ENCODE assay signal across 1 cellular context in the genomic region with DNA sequence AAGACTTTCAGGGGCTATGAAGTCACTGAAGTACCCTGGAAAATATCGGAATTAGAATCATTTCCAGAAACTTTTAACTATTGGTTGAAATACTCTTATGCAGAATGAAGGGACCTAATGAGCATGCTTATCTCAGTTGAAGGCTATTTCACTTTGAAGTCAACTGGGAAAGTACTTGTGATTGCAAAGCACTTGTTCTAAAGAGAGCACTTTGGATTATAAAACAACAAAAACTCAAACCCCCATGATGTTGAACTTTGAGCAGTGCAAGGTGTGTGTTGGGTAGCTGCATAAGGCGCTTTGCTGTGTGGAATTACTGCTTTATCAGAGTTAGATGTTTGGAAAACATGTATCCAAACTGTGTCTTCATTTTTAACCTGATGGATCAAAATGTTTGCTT.
TF ChIP-seq lines count a peak whose summit lies in the region.

No MANE protein-coding gene starts in this region.

TF ChIP-seq in HepG2, 621 proteins besides CTCF, POLR2A, EP300 and RAD21 (continued from another document and continues in another):
- TF ChIP-seq NFIC (IDR thresholded peaks at IDR 0.05; ENCODE audit: low read length) (peak; percentile 61), SMAD9 (CRISPR knock-in tag; IDR thresholded peaks at IDR 0.05) (no peak), ZFP41 (CRISPR knock-in tag; IDR thresholded peaks at IDR 0.05; ENCODE audit: borderline replicate concordance) (no peak), CHCHD3 (CRISPR knock-in tag; IDR thresholded peaks at IDR 0.05) (no peak), GATAD2A (CRISPR knock-in tag; IDR thresholded peaks at IDR 0.05) (peak; percentile 64; the same call in 1 of the 2 replicates), MAZ (IDR thresholded peaks at IDR 0.05; ENCODE audit: borderline replicate concordance, low read depth, low read length) (no peak), MAZ (CRISPR knock-in tag; IDR thresholded peaks at IDR 0.05; ENCODE audit: low read depth) (no peak), FOXP1 (IDR thresholded peaks at IDR 0.05) (no peak), FOXP1 (CRISPR knock-in tag; IDR thresholded peaks at IDR 0.05) (peak; percentile 60; the same call in 1 of the 2 replicates), ISL2 (CRISPR knock-in tag; IDR thresholded peaks at IDR 0.05) (peak; percentile 88), HDAC2 (CRISPR knock-in tag; IDR thresholded peaks at IDR 0.05) (peak; percentile 44; the same call in 1 of the 2 replicates), HNRNPL (IDR thresholded peaks at IDR 0.05; ENCODE audit: low read depth, low read length) (no peak), POGZ (CRISPR knock-in tag; IDR thresholded peaks at IDR 0.05) (peak; percentile 69; the same call in 1 of the 2 replicates), LCORL (IDR thresholded peaks at IDR 0.05) (peak; percentile 29; the same call in 1 of the 2 replicates), LCORL (CRISPR knock-in tag; IDR thresholded peaks at IDR 0.05) (peak; percentile 36; the same call in 1 of the 2 replicates), NR2F6 (IDR thresholded peaks at IDR 0.05) (no peak), NR2F6 (CRISPR knock-in tag; IDR thresholded peaks at IDR 0.05) (no peak), ELF3 (CRISPR knock-in tag; IDR thresholded peaks at IDR 0.05) (no peak), ATRX (CRISPR knock-in tag; IDR thresholded peaks at IDR 0.05; ENCODE audit: borderline replicate concordance) (no peak), ZNF598 (CRISPR knock-in tag; IDR thresholded peaks at IDR 0.05; ENCODE audit: borderline replicate concordance) (no peak), ZNF235 (CRISPR knock-in tag; IDR thresholded peaks at IDR 0.05; ENCODE audit: borderline replicate concordance) (no peak), CEBPG (CRISPR knock-in tag; IDR thresholded peaks at IDR 0.05) (peak; percentile 47), REPIN1 (CRISPR knock-in tag; IDR thresholded peaks at IDR 0.05; ENCODE audit: borderline replicate concordance, low read depth) (peak; percentile 63; the same call in 1 of the 2 replicates), ZNF260 (CRISPR knock-in tag; IDR thresholded peaks at IDR 0.05; ENCODE audit: borderline replicate concordance, low read depth) (no peak), ZNF12 (CRISPR knock-in tag; IDR thresholded peaks at IDR 0.05) (no peak), PHF21A (CRISPR knock-in tag; IDR thresholded peaks at IDR 0.05) (peak; percentile 47; the same call in 1 of the 2 replicates), IRX3 (CRISPR knock-in tag; IDR thresholded peaks at IDR 0.05; ENCODE audit: borderline replicate concordance, low read depth) (no peak), AHR (CRISPR knock-in tag; IDR thresholded peaks at IDR 0.05) (no peak), ZKSCAN1 (IDR thresholded peaks at IDR 0.05; ENCODE audit: low read length) (no peak), ZNF780A (CRISPR knock-in tag; IDR thresholded peaks at IDR 0.05) (no peak), SKI (IDR thresholded peaks at IDR 0.05; ENCODE audit: partially characterized antibody) (no peak), ZNF552 (CRISPR knock-in tag; IDR thresholded peaks at IDR 0.05; ENCODE audit: borderline replicate concordance) (no peak), TEAD3 (CRISPR knock-in tag; optimal IDR thresholded peaks at IDR 0.05; ENCODE audit: borderline replicate concordance) (peak; percentile 24), ZNF143 (CRISPR knock-in tag; IDR thresholded peaks at IDR 0.05) (no peak), NCOA2 (CRISPR knock-in tag; IDR thresholded peaks at IDR 0.05) (peak; percentile 78), SOX6 (IDR thresholded peaks at IDR 0.05) (no peak), SOX6 (CRISPR knock-in tag; IDR thresholded peaks at IDR 0.05) (peak; percentile 79), ZMYM2 (CRISPR knock-in tag; IDR thresholded peaks at IDR 0.05) (no peak), HHEX (CRISPR knock-in tag; IDR thresholded peaks at IDR 0.05) (no peak), AGO2 (optimal IDR thresholded peaks at IDR 0.05; ENCODE audit: low read depth, low read length) (no peak), ASH2L (IDR thresholded peaks at IDR 0.05; ENCODE audit: insufficient read length, low read depth, low read length) (peak; percentile 70), PRPF4 (IDR thresholded peaks at IDR 0.05; ENCODE audit: low read depth, low read length, poor library complexity, severe bottlenecking) (no peak), TP53 (CRISPR knock-in tag; conservative IDR thresholded peaks at IDR 0.05) (no peak), ZNF644 (CRISPR knock-in tag; IDR thresholded peaks at IDR 0.05; ENCODE audit: low read depth) (peak; percentile 77; the same call in 1 of the 2 replicates), NCOR1 (IDR thresholded peaks at IDR 0.05; ENCODE audit: borderline replicate concordance, low read length) (peak; percentile 93), ZMYM4 (CRISPR knock-in tag; IDR thresholded peaks at IDR 0.05) (peak; percentile 72), ZC3H4 (CRISPR knock-in tag; IDR thresholded peaks at IDR 0.05; ENCODE audit: borderline replicate concordance) (no peak), HOXA9 (CRISPR knock-in tag; IDR thresholded peaks at IDR 0.05; ENCODE audit: borderline replicate concordance) (no peak), ZC3H13 (CRISPR knock-in tag; IDR thresholded peaks at IDR 0.05) (no peak)
- TF ChIP-seq, protein P1, sequence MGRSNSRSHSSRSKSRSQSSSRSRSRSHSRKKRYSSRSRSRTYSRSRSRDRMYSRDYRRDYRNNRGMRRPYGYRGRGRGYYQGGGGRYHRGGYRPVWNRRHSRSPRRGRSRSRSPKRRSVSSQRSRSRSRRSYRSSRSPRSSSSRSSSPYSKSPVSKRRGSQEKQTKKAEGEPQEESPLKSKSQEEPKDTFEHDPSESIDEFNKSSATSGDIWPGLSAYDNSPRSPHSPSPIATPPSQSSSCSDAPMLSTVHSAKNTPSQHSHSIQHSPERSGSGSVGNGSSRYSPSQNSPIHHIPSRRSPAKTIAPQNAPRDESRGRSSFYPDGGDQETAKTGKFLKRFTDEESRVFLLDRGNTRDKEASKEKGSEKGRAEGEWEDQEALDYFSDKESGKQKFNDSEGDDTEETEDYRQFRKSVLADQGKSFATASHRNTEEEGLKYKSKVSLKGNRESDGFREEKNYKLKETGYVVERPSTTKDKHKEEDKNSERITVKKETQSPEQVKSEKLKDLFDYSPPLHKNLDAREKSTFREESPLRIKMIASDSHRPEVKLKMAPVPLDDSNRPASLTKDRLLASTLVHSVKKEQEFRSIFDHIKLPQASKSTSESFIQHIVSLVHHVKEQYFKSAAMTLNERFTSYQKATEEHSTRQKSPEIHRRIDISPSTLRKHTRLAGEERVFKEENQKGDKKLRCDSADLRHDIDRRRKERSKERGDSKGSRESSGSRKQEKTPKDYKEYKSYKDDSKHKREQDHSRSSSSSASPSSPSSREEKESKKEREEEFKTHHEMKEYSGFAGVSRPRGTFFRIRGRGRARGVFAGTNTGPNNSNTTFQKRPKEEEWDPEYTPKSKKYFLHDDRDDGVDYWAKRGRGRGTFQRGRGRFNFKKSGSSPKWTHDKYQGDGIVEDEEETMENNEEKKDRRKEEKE (IDR thresholded peaks at IDR 0.05) = no peak
- TF ChIP-seq, protein P2, sequence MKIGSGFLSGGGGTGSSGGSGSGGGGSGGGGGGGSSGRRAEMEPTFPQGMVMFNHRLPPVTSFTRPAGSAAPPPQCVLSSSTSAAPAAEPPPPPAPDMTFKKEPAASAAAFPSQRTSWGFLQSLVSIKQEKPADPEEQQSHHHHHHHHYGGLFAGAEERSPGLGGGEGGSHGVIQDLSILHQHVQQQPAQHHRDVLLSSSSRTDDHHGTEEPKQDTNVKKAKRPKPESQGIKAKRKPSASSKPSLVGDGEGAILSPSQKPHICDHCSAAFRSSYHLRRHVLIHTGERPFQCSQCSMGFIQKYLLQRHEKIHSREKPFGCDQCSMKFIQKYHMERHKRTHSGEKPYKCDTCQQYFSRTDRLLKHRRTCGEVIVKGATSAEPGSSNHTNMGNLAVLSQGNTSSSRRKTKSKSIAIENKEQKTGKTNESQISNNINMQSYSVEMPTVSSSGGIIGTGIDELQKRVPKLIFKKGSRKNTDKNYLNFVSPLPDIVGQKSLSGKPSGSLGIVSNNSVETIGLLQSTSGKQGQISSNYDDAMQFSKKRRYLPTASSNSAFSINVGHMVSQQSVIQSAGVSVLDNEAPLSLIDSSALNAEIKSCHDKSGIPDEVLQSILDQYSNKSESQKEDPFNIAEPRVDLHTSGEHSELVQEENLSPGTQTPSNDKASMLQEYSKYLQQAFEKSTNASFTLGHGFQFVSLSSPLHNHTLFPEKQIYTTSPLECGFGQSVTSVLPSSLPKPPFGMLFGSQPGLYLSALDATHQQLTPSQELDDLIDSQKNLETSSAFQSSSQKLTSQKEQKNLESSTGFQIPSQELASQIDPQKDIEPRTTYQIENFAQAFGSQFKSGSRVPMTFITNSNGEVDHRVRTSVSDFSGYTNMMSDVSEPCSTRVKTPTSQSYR (CRISPR knock-in tag; IDR thresholded peaks at IDR 0.05; ENCODE audit: borderline replicate concordance) = peak; percentile 58; the same call in 1 of the 2 replicates
- TF ChIP-seq, protein P3, sequence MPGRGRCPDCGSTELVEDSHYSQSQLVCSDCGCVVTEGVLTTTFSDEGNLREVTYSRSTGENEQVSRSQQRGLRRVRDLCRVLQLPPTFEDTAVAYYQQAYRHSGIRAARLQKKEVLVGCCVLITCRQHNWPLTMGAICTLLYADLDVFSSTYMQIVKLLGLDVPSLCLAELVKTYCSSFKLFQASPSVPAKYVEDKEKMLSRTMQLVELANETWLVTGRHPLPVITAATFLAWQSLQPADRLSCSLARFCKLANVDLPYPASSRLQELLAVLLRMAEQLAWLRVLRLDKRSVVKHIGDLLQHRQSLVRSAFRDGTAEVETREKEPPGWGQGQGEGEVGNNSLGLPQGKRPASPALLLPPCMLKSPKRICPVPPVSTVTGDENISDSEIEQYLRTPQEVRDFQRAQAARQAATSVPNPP (CRISPR knock-in tag; IDR thresholded peaks at IDR 0.05) = no peak
- TF ChIP-seq, protein P4, sequence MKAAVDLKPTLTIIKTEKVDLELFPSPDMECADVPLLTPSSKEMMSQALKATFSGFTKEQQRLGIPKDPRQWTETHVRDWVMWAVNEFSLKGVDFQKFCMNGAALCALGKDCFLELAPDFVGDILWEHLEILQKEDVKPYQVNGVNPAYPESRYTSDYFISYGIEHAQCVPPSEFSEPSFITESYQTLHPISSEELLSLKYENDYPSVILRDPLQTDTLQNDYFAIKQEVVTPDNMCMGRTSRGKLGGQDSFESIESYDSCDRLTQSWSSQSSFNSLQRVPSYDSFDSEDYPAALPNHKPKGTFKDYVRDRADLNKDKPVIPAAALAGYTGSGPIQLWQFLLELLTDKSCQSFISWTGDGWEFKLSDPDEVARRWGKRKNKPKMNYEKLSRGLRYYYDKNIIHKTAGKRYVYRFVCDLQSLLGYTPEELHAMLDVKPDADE (CRISPR knock-in tag; IDR thresholded peaks at IDR 0.05) = no peak
- TF ChIP-seq, protein P5, sequence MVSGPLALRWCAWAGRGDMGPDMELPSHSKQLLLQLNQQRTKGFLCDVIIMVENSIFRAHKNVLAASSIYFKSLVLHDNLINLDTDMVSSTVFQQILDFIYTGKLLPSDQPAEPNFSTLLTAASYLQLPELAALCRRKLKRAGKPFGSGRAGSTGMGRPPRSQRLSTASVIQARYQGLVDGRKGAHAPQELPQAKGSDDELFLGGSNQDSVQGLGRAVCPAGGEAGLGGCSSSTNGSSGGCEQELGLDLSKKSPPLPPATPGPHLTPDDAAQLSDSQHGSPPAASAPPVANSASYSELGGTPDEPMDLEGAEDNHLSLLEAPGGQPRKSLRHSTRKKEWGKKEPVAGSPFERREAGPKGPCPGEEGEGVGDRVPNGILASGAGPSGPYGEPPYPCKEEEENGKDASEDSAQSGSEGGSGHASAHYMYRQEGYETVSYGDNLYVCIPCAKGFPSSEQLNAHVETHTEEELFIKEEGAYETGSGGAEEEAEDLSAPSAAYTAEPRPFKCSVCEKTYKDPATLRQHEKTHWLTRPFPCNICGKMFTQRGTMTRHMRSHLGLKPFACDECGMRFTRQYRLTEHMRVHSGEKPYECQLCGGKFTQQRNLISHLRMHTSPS (CRISPR knock-in tag; IDR thresholded peaks at IDR 0.05; ENCODE audit: low read depth) = no peak
- TF ChIP-seq, protein P6, sequence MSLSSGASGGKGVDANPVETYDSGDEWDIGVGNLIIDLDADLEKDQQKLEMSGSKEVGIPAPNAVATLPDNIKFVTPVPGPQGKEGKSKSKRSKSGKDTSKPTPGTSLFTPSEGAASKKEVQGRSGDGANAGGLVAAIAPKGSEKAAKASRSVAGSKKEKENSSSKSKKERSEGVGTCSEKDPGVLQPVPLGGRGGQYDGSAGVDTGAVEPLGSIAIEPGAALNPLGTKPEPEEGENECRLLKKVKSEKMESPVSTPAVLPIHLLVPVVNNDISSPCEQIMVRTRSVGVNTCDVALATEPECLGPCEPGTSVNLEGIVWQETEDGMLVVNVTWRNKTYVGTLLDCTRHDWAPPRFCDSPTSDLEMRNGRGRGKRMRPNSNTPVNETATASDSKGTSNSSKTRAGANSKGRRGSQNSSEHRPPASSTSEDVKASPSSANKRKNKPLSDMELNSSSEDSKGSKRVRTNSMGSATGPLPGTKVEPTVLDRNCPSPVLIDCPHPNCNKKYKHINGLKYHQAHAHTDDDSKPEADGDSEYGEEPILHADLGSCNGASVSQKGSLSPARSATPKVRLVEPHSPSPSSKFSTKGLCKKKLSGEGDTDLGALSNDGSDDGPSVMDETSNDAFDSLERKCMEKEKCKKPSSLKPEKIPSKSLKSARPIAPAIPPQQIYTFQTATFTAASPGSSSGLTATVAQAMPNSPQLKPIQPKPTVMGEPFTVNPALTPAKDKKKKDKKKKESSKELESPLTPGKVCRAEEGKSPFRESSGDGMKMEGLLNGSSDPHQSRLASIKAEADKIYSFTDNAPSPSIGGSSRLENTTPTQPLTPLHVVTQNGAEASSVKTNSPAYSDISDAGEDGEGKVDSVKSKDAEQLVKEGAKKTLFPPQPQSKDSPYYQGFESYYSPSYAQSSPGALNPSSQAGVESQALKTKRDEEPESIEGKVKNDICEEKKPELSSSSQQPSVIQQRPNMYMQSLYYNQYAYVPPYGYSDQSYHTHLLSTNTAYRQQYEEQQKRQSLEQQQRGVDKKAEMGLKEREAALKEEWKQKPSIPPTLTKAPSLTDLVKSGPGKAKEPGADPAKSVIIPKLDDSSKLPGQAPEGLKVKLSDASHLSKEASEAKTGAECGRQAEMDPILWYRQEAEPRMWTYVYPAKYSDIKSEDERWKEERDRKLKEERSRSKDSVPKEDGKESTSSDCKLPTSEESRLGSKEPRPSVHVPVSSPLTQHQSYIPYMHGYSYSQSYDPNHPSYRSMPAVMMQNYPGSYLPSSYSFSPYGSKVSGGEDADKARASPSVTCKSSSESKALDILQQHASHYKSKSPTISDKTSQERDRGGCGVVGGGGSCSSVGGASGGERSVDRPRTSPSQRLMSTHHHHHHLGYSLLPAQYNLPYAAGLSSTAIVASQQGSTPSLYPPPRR (CRISPR knock-in tag; IDR thresholded peaks at IDR 0.05; ENCODE audit: borderline replicate concordance) = peak; percentile 50; the same call in 1 of the 2 replicates
- TF ChIP-seq, protein P7, sequence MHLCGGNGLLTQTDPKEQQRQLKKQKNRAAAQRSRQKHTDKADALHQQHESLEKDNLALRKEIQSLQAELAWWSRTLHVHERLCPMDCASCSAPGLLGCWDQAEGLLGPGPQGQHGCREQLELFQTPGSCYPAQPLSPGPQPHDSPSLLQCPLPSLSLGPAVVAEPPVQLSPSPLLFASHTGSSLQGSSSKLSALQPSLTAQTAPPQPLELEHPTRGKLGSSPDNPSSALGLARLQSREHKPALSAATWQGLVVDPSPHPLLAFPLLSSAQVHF (CRISPR knock-in tag; IDR thresholded peaks at IDR 0.05) = no peak
